ENCODE assay signal across 1 cellular context in genomic region chr7:131513245-131514061, GRCh38.
TF ChIP-seq lines count a peak whose summit lies in the region.

No MANE protein-coding gene starts in this region.

TF ChIP-seq in K562, 482 proteins besides CTCF, POLR2A, EP300 and RAD21 (continued from another document and continues in another):
- TF ChIP-seq HDAC3 (IDR thresholded peaks at IDR 0.05; ENCODE audit: borderline replicate concordance, partially characterized antibody): no peak
- peak; percentile 78 for TF ChIP-seq BHLHE40 (IDR thresholded peaks at IDR 0.05; ENCODE audit: low read length)
- 0 out of 2 replicates have a peak, but pooled peaks have one; percentile 12 for TF ChIP-seq NFIC (IDR thresholded peaks at IDR 0.05)
- TF ChIP-seq CC2D1A (IDR thresholded peaks at IDR 0.05): peak; percentile 65; the same call in 1 of the 2 replicates
- no peak for TF ChIP-seq NR2C1 (IDR thresholded peaks at IDR 0.05)
- TF ChIP-seq NR2C1 (tag; IDR thresholded peaks at IDR 0.05): no peak
- no peak for TF ChIP-seq ATF1 (CRISPR knock-in tag; IDR thresholded peaks at IDR 0.05)
- TF ChIP-seq ATF1 (tag; IDR thresholded peaks at IDR 0.05): peak; percentile 88
- no peak for TF ChIP-seq ZSCAN32 (CRISPR knock-in tag; IDR thresholded peaks at IDR 0.05)
- TF ChIP-seq, protein P1, sequence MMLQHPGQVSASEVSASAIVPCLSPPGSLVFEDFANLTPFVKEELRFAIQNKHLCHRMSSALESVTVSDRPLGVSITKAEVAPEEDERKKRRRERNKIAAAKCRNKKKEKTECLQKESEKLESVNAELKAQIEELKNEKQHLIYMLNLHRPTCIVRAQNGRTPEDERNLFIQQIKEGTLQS (IDR thresholded peaks at IDR 0.05): peak; percentile 97
- TF ChIP-seq, protein P1 (CRISPR knock-in tag; conservative IDR thresholded peaks at IDR 0.05): peak; percentile 98
- no peak for TF ChIP-seq GABPA (tag; conservative IDR thresholded peaks at IDR 0.05; ENCODE audit: low read depth)
- TF ChIP-seq SRF (CRISPR knock-in tag; IDR thresholded peaks at IDR 0.05): 0 out of 4 replicates have a peak, but pooled peaks of 1 of the 2 experiments have one; percentile 59
- TF ChIP-seq PHTF2 (CRISPR knock-in tag; IDR thresholded peaks at IDR 0.05): no peak
- 0 out of 2 replicates have a peak, but pooled peaks have one; percentile 76 for TF ChIP-seq ZC3H11A (IDR thresholded peaks at IDR 0.05; ENCODE audit: low read depth, low read length)
- 0 out of 2 replicates have a peak, but pooled peaks have one; percentile 34 for TF ChIP-seq DPF2 (IDR thresholded peaks at IDR 0.05)
- peak; percentile 42; the same call in 1 of the 2 replicates for TF ChIP-seq ZNF263 (CRISPR knock-in tag; IDR thresholded peaks at IDR 0.05; ENCODE audit: borderline replicate concordance)
- TF ChIP-seq ZNF24 (IDR thresholded peaks at IDR 0.05): no peak
- no peak for TF ChIP-seq POLR2AphosphoS2 (IDR thresholded peaks at IDR 0.05; ENCODE audit: low read length)
- no peak for TF ChIP-seq SMARCA4 (IDR thresholded peaks at IDR 0.05)
- TF ChIP-seq FOXP4 (CRISPR knock-in tag; IDR thresholded peaks at IDR 0.05; ENCODE audit: borderline replicate concordance): no peak
- TF ChIP-seq, protein P2, sequence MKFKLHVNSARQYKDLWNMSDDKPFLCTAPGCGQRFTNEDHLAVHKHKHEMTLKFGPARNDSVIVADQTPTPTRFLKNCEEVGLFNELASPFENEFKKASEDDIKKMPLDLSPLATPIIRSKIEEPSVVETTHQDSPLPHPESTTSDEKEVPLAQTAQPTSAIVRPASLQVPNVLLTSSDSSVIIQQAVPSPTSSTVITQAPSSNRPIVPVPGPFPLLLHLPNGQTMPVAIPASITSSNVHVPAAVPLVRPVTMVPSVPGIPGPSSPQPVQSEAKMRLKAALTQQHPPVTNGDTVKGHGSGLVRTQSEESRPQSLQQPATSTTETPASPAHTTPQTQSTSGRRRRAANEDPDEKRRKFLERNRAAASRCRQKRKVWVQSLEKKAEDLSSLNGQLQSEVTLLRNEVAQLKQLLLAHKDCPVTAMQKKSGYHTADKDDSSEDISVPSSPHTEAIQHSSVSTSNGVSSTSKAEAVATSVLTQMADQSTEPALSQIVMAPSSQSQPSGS (CRISPR knock-in tag; IDR thresholded peaks at IDR 0.05): peak; percentile 97
- no peak for TF ChIP-seq DACH1 (IDR thresholded peaks at IDR 0.05; ENCODE audit: partially characterized antibody)
- TF ChIP-seq ZBTB40 (IDR thresholded peaks at IDR 0.05): no peak
- TF ChIP-seq ZBTB40 (CRISPR knock-in tag; IDR thresholded peaks at IDR 0.05): 0 out of 2 replicates have a peak, but pooled peaks have one; percentile 39
- TF ChIP-seq MTA1 (IDR thresholded peaks at IDR 0.05; ENCODE audit: borderline replicate concordance): no peak
- peak in 1 of 2 experiments; percentile 65; a peak in 1 of 4 replicates for TF ChIP-seq FOXA3 (CRISPR knock-in tag; conservative IDR thresholded peaks at IDR 0.05 in 1 of 2, IDR thresholded peaks at IDR 0.05 in 1 of 2)
- no peak for TF ChIP-seq YBX1 (IDR thresholded peaks at IDR 0.05)
- no peak for TF ChIP-seq HES1 (IDR thresholded peaks at IDR 0.05; ENCODE audit: low read depth)
- TF ChIP-seq ZBED1 (IDR thresholded peaks at IDR 0.05): no peak
- TF ChIP-seq SMAD3 (CRISPR knock-in tag; conservative IDR thresholded peaks at IDR 0.05): no peak
- TF ChIP-seq ZNF408 (CRISPR knock-in tag; IDR thresholded peaks at IDR 0.05; ENCODE audit: low read depth): no peak
- 0 out of 2 replicates have a peak, but pooled peaks have one; percentile 36 for TF ChIP-seq FOXP1 (CRISPR knock-in tag; IDR thresholded peaks at IDR 0.05)
- peak; percentile 84 for TF ChIP-seq CTBP1 (IDR thresholded peaks at IDR 0.05; ENCODE audit: borderline replicate concordance)
- 0 out of 2 replicates have a peak, but pooled peaks have one; percentile 24 for TF ChIP-seq PKNOX1 (IDR thresholded peaks at IDR 0.05)
- no peak for TF ChIP-seq PCBP2 (IDR thresholded peaks at IDR 0.05; ENCODE audit: low read depth, low read length, poor library complexity, severe bottlenecking)
- TF ChIP-seq NR1H2 (CRISPR knock-in tag; IDR thresholded peaks at IDR 0.05): no peak
- 0 out of 2 replicates have a peak, but pooled peaks have one; percentile 18 for TF ChIP-seq SOX6 (IDR thresholded peaks at IDR 0.05)
- TF ChIP-seq HMGN3 (IDR thresholded peaks at IDR 0.05; ENCODE audit: borderline replicate concordance, extremely low read depth, insufficient read length, low read depth, low read length): no peak
- TF ChIP-seq, protein P3, sequence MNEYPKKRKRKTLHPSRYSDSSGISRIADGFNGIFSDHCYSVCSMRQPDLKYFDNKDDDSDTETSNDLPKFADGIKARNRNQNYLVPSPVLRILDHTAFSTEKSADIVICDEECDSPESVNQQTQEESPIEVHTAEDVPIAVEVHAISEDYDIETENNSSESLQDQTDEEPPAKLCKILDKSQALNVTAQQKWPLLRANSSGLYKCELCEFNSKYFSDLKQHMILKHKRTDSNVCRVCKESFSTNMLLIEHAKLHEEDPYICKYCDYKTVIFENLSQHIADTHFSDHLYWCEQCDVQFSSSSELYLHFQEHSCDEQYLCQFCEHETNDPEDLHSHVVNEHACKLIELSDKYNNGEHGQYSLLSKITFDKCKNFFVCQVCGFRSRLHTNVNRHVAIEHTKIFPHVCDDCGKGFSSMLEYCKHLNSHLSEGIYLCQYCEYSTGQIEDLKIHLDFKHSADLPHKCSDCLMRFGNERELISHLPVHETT (CRISPR knock-in tag; conservative IDR thresholded peaks at IDR 0.05 in 1 of 2, IDR thresholded peaks at IDR 0.05 in 1 of 2): no peak
- TF ChIP-seq MYNN (IDR thresholded peaks at IDR 0.05): peak; percentile 75; the same call in 1 of the 2 replicates
- TF ChIP-seq MYNN (CRISPR knock-in tag; IDR thresholded peaks at IDR 0.05): no peak
- peak; percentile 17; the same call in 1 of the 2 replicates for TF ChIP-seq TCF3 (CRISPR knock-in tag; IDR thresholded peaks at IDR 0.05)
- TF ChIP-seq SP1 (CRISPR knock-in tag; IDR thresholded peaks at IDR 0.05): peak; percentile 38; the same call in 1 of the 2 replicates
- TF ChIP-seq MED1 (CRISPR knock-in tag; IDR thresholded peaks at IDR 0.05; ENCODE audit: borderline replicate concordance): no peak
- TF ChIP-seq ARNT (IDR thresholded peaks at IDR 0.05): peak in 1 of 2 experiments; percentile 39; a peak in 1 of 4 replicates
- TF ChIP-seq ZNF551 (CRISPR knock-in tag; IDR thresholded peaks at IDR 0.05): no peak
- TF ChIP-seq CREB5 (CRISPR knock-in tag; IDR thresholded peaks at IDR 0.05): no peak
- peak; percentile 47; the same call in 1 of the 2 replicates for TF ChIP-seq L3MBTL2 (IDR thresholded peaks at IDR 0.05)
- no peak for TF ChIP-seq ILK (tag; IDR thresholded peaks at IDR 0.05; ENCODE audit: borderline replicate concordance, low read depth)
